Comparison of ENCODE assay signal across 20 cellular contexts in the genomic region with DNA sequence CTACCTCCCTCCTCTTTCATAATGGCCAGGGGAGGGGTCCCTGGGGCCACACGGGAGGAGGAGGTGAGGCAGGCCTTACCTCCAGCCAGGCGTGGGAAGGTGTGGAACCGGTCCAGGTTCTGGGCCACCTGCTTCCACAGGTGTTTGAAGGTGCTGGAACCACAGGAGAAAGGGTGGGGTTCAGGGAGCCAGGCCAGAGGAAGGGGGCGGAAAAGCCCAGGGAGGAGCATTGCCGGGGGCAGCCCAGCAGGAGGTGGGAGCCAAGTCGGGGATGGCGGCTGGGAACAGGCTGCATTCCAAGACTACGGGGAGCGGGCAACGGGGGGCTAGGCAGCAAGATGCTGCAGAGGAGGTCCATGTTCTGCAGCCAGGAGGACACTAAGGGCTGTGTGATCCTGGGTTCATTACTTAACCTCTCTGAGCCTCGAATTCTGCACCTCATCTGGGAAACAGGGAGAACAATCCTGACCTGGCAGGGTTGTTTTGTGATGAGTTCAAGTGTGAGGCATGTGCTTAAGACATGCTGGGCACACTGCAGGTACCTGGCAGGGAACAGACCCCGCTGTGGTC. TPM values are rescaled to one million over a fixed set of nuclear protein-coding genes. Genes with fewer than 3 reads are reported as not detected.
"Had no signal": no experiment of that assay in that cellular context is flagged by ENCODE, and none has a peak within 500 bp of the region (broad histone marks: within the 10 kb centered on the region; RNA-seq: fewer than 3 reads in every experiment).

No MANE protein-coding gene starts in this region.

- H3K4me3 ChIP-seq: MG63 had no signal

- DNase-seq: IMR-90, KBM-7, MG63, NCI-H1417 treated with DMSO at 0.1 percent for 48 hours, NCI-H146, NCI-H1694 treated with DMSO at 0.1 percent for 48 hours, NCI-H1930, NCI-H2081, NCI-H2227 treated with DMSO at 0.1 percent for 48 hours, NCI-H446, NCI-H510A, NCI-H69, NCI-H774, RPMI8226, SHP77 had no signal

- H3K9me3 ChIP-seq: MG63 had no signal

- FAIRE-seq: RCC 7860 had no signal

- H3K27me3 ChIP-seq: MG63 had no signal

- H3K36me3 ChIP-seq: MG63 had no signal

- ATAC-seq: SK-N-SH treated with all-trans-retinoic acid at 6 μM for 48 hours had no signal

RNA-seq across cellular contexts. Expression of a gene that starts 19.8 kb away (rescaled TPM):
- total RNA-seq: HT-29, IMR-90, LHCN-M2, SK-MEL-5 had no signal
- polyA plus RNA-seq: IMR-90 had no signal
